Comparison of ENCODE assay signal across 29 cellular contexts in the genomic region with DNA sequence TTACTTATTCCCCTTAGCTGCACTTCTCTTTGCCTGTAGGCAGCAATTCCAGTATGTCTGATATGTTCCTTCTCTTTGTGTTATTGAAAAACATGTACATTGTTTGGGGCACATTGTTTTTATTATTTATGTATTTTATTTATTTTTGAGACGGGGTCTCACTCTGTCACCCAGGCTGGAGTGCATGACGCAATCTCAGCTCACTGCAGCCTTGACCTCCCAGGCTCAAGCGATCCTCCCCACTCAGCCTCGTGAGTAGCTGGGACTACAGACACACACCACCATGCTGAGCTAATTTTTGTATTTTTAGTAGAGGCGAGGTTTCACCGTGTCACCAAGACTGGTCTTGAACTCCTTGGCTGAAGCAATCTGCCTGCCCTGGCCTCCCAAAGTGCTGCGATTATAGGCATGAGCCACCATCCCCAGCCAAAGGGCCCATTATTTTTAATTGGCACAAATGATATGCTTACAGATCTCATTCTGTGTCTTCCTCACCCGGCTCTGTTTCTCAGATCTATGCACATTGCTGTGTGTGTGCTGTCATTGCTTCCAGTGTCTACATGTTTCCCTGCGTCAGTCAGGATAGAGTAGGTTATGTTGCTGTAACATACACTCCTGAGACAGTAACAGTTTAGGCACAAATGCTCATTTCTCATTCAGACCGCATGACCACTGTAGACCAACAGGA.
"Had no signal": no experiment of that assay in that cellular context is flagged by ENCODE, and none has a peak within 500 bp of the region (broad histone marks: within the 10 kb centered on the region; RNA-seq: fewer than 3 reads in every experiment).

No MANE protein-coding gene starts in this region.

- ATAC-seq: activated CD8-positive, alpha-beta T cell treated with anti-CD3 and anti-CD28 coated beads, Interleukin-2, amount 10 ng/mL, durations not matched to agents 7 days and 5 days; Right ventricle myocardium inferior had no signal

- H3K4me3 Mint-ChIP-seq: activated CD4-positive, alpha-beta T cell treated with anti-CD3 and anti-CD28 coated beads, Interleukin-2, amount 10 ng/mL, durations not matched to agents 24 days and 14 days; activated CD8-positive, alpha-beta T cell treated with anti-CD3 and anti-CD28 coated beads, Interleukin-2, amount 10 ng/mL, durations not matched to agents 7 days and 5 days; activated naive CD4-positive, alpha-beta T cell treated with anti-CD3 and anti-CD28 coated beads, Interleukin-2, amount 50 U/mL, for 24 hours; activated naive CD8-positive, alpha-beta T cell treated with anti-CD3 and anti-CD28 coated beads, Interleukin-2, amount 10 ng/mL, durations not matched to agents 7 days and 5 days; activated T-cell treated with anti-CD3 and anti-CD28 coated beads, Interleukin-2, amount 50 U/mL, for 24 hours; central memory CD8-positive, alpha-beta T cell had no signal

- H3K9ac ChIP-seq: KMS-11 had no signal

- H3K9me3 ChIP-seq: ascending aorta had no signal

- H3K36me3 Mint-ChIP-seq: activated naive CD4-positive, alpha-beta T cell treated with anti-CD3 and anti-CD28 coated beads, Interleukin-2, amount 50 U/mL, for 24 hours; activated naive CD8-positive, alpha-beta T cell treated with anti-CD3 and anti-CD28 coated beads, Interleukin-2, amount 10 ng/mL, durations not matched to agents 7 days and 5 days had no signal

- H3K4me3 ChIP-seq: ascending aorta, cardiac muscle cell, PC-9 had no signal

- H3K27ac Mint-ChIP-seq: activated CD4-positive, alpha-beta T cell treated with anti-CD3 and anti-CD28 coated beads, Interleukin-2, amount 10 ng/mL, durations not matched to agents 24 days and 14 days; activated CD8-positive, alpha-beta T cell treated with anti-CD3 and anti-CD28 coated beads, Interleukin-2, amount 10 ng/mL, durations not matched to agents 7 days and 5 days; activated naive CD4-positive, alpha-beta T cell treated with anti-CD3 and anti-CD28 coated beads, Interleukin-2, amount 50 U/mL, for 24 hours; activated naive CD8-positive, alpha-beta T cell treated with anti-CD3 and anti-CD28 coated beads, Interleukin-2, amount 10 ng/mL, durations not matched to agents 7 days and 5 days; activated T-cell treated with anti-CD3 and anti-CD28 coated beads, Interleukin-2, amount 50 U/mL, for 24 hours; activated T-helper 2 cell treated with anti-CD3 and anti-CD28 coated beads, Interferon-gamma antibody, Interleukin-2, Interleukin-4, amounts not matched to agents 10 μg/mL and 5 μg/mL and 100 μg/mL, durations not matched to agents 14 hours and 24 hours and 36 hours had no signal

- H3K27me3 ChIP-seq: ascending aorta, cardiac muscle cell had no signal

- H2AFZ ChIP-seq: PC-9 had no signal

- H3K4me2 ChIP-seq: KMS-11, PC-9 had no signal

- H3K4me1 Mint-ChIP-seq: activated CD4-positive, alpha-beta T cell treated with anti-CD3 and anti-CD28 coated beads, Interleukin-2, amount 10 ng/mL, durations not matched to agents 24 days and 14 days; activated naive CD4-positive, alpha-beta T cell treated with anti-CD3 and anti-CD28 coated beads, Interleukin-2, amount 50 U/mL, for 24 hours; activated naive CD8-positive, alpha-beta T cell treated with anti-CD3 and anti-CD28 coated beads, Interleukin-2, amount 10 ng/mL, durations not matched to agents 7 days and 5 days; central memory CD8-positive, alpha-beta T cell had no signal

- H3K36me3 ChIP-seq: ascending aorta, cardiac muscle cell, WERI-Rb-1 had no signal

- DNase-seq: activated CD4-positive, alpha-beta T cell treated with anti-CD3 and anti-CD28 coated beads, Interleukin-2, amount 10 ng/mL, durations not matched to agents 24 days and 14 days; activated CD4-positive, alpha-beta T cell treated with anti-CD3 and anti-CD28 coated beads, Interleukin-2, amount 50 U/mL, for 4 hours; activated CD8-positive, alpha-beta T cell treated with anti-CD3 and anti-CD28 coated beads, Interleukin-2, amount 10 ng/mL, durations not matched to agents 7 days and 5 days; activated gamma-delta T cell; activated naive CD4-positive, alpha-beta T cell treated with Interleukin-2 at 50 U/mL for 16 hours; activated naive CD8-positive, alpha-beta T cell treated with anti-CD3 and anti-CD28 coated beads, Interleukin-2, amount 10 ng/mL, durations not matched to agents 7 days and 5 days; activated T-cell treated with anti-CD3 and anti-CD28 coated beads, Interleukin-2, amount 50 U/mL, for 24 hours; amygdala; MM.1S; MV-4-11; NCI-H1092; NCI-H1436 treated with DMSO at 0.1 percent for 48 hours; NCI-H1694 treated with DMSO at 0.1 percent for 48 hours; NCI-H2029; NCI-H345; NCI-H524 treated with DMSO at 0.1 percent for 48 hours; NK-92 treated with Interleukin-12 subunit alpha and Interleukin-12 subunit beta, amount 100 ng/mL, for 24 hours; PC-9; SW 1271; T1000; WERI-Rb-1 had no signal

- H3K9me3 Mint-ChIP-seq: activated CD4-positive, alpha-beta T cell treated with anti-CD3 and anti-CD28 coated beads, Interleukin-2, amount 10 ng/mL, durations not matched to agents 24 days and 14 days; activated naive CD4-positive, alpha-beta T cell treated with anti-CD3 and anti-CD28 coated beads, Interleukin-2, amount 50 U/mL, for 24 hours; activated naive CD8-positive, alpha-beta T cell treated with anti-CD3 and anti-CD28 coated beads, Interleukin-2, amount 10 ng/mL, durations not matched to agents 7 days and 5 days; activated T-cell treated with anti-CD3 and anti-CD28 coated beads, Interleukin-2, amount 50 U/mL, for 24 hours; activated T-helper 2 cell treated with anti-CD3 and anti-CD28 coated beads, Interferon-gamma antibody, Interleukin-2, Interleukin-4, amounts not matched to agents 10 μg/mL and 5 μg/mL and 100 μg/mL, durations not matched to agents 14 hours and 24 hours and 36 hours; central memory CD8-positive, alpha-beta T cell had no signal

- H3K27ac ChIP-seq: ascending aorta, cardiac muscle cell, KMS-11, PC-9, RWPE1, WERI-Rb-1 had no signal
